Comparison of ENCODE assay signal across 15 cellular contexts in genomic region chr17:29210879-29211278, GRCh38. TPM values are rescaled to one million over a fixed set of nuclear protein-coding genes. Genes with fewer than 3 reads are reported as not detected.
"Had no signal": no experiment of that assay in that cellular context is flagged by ENCODE, and none has a peak within 500 bp of the region (broad histone marks: within the 10 kb centered on the region; RNA-seq: fewer than 3 reads in every experiment).

No MANE protein-coding gene starts in this region.

- H3K4me1 ChIP-seq: pancreas had no signal

- H3K36me3 ChIP-seq: pancreas had no signal

- DNase-seq: activated CD4-positive, alpha-beta T cell treated with anti-CD3 and anti-CD28 coated beads for 48 hours; activated naive CD4-positive, alpha-beta T cell; cortex of kidney; effector memory CD8-positive, alpha-beta T cell; foreskin melanocyte; islet precursor cell; pancreas had no signal

- H3K9me3 ChIP-seq: pancreas had no signal

- H3K27ac ChIP-seq: pancreas had no signal

- H3K4me3 ChIP-seq: pancreas had no signal

- ATAC-seq: effector memory CD8-positive, alpha-beta T cell; pancreas; stimulated activated effector memory CD8-positive, alpha-beta T cell treated with anti-CD3 and anti-CD28 coated beads, Interleukin-12 subunit alpha, Interleukin-12 subunit beta, amount 100 ng/mL, for 72 hours; WTC11 had no signal

- H3K27me3 ChIP-seq: pancreas had no signal

- FAIRE-seq: astrocyte, pancreas had no signal

RNA-seq across cellular contexts. Expression of gene CRYBA1, which starts 35.8 kb away (rescaled TPM):
- total RNA-seq: activated T-helper 1 cell treated with anti-CD3 and anti-CD28 coated beads, Interleukin-12 subunit alpha, Interleukin-12 subunit beta, Interleukin-2, Interleukin-4 antibody, amounts not matched to agents 30 ng/mL and 10 ng/mL and 1 ng/mL, durations not matched to agents 14 hours and 24 hours and 36 hours; astrocyte; cardiac septum; lower leg skin; mesothelial cell of epicardium; pancreas; WTC11 had no signal
- polyA plus RNA-seq: esophagus, pancreas had no signal
